Comparison of ENCODE assay signal across 10 cellular contexts in the genomic region with DNA sequence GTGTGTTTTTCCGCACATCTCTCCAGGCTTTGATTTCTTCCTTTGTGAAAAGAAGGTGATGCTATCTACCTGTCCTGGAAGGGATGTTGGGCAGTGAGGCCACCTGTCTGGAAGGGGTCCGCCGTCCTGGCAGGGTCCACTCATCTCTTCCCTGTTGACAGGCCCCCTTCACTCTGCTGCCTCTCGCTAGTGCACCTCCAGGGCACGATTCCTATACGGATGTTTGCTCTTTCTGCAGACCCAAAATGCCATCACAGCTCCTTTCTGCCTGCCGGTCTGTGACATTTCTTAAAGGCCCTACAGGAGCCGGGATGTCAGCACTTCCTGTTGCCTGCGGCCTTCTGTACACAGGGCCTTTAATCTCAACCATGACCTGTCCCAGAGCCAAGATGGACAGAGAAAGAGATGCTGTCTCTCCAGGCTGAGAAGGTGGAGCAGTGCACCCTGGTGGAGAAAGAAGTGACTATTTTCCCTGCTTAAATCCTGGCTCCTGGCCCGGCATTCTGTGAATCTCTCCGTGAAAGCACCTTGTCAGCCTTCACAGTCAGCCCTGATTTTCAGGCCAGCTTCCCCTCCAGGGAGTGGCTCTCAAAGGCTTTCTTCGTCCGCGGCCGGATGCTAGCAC. TPM values are rescaled to one million over a fixed set of nuclear protein-coding genes. Genes with fewer than 3 reads are reported as not detected.
DNase-seq lines count a peak whose midpoint lies in the region; ATAC-seq, FAIRE-seq and TF ChIP-seq lines count a peak whose summit lies in the region.
"Had no signal": no experiment of that assay in that cellular context is flagged by ENCODE, and none has a peak within 500 bp of the region (broad histone marks: within the 10 kb centered on the region; RNA-seq: fewer than 3 reads in every experiment).

No MANE protein-coding gene starts in this region.

- no peak for ATAC-seq in activated CD8-positive, alpha-beta T cell treated with anti-CD3 and anti-CD28 coated beads for 36 hours
- no peak for ATAC-seq in HG03457 (IDR thresholded peaks at IDR 0.05; ENCODE audit: unreplicated experiment)
- no peak for ATAC-seq in HG03097 (IDR thresholded peaks at IDR 0.05; ENCODE audit: low FRiP score, unreplicated experiment)

- POLR2A ChIA-PET in activated CD8-positive, alpha-beta T cell treated with anti-CD3 and anti-CD28 coated beads for 36 hours (lab: Charles Lee) = no interaction called here

- H3K36me3 ChIP-seq in brain microvascular endothelial cell (replicated peaks) (no peaks in the 10 kb centered on the region), keratinocyte (ENCODE audit: control insufficient read depth in 2 of 2, extremely low read depth in 1 of 2, insufficient read depth in 2 of 2, low read length in 2 of 2) (no peaks in the 10 kb centered on the region)

- H3K27ac Mint-ChIP-seq in activated CD8-positive, alpha-beta T cell treated with anti-CD3 and anti-CD28 coated beads for 36 hours = no peak overlapping the region

- H3K4me3 ChIP-seq in brain microvascular endothelial cell (ENCODE audit: low read depth, low read length) = no peak overlapping the region
- no peak overlapping the region for H3K4me3 ChIP-seq in keratinocyte (ENCODE audit: control insufficient read depth in 2 of 3, extremely low read depth in 1 of 3, insufficient read depth in 2 of 3, low read depth in 1 of 3, low read length in 3 of 3)

- no peak overlapping the region for H2AFZ ChIP-seq in keratinocyte (ENCODE audit: control insufficient read depth, low read length)

- dilution Hi-C loops in keratinocyte (cut with MboI; ENCODE audit: extremely low pct_ligation_motif_present, low sequenced_read_pairs) = no loop called here

- no peak overlapping the region for H3K4me2 ChIP-seq in keratinocyte (ENCODE audit: control insufficient read depth, extremely low read depth, insufficient read depth, low read depth, low read length)

- intact Hi-C loops in activated CD8-positive, alpha-beta T cell treated with anti-CD3 and anti-CD28 coated beads for 36 hours (cut with micrococcal nuclease) = no loop called here

- DNase-seq in SHP77 (lab: John Stamatoyannopoulos, UW) (peak; percentile 9 to 33), SHP77 treated with DMSO at 0.1 percent for 48 hours (lab: John Stamatoyannopoulos, UW) (no peak), brain microvascular endothelial cell (peak; percentile 20), keratinocyte (ENCODE audit: low read depth, low spot score) (no peak)
- no peak for DNase-seq in activated CD8-positive, alpha-beta T cell treated with anti-CD3 and anti-CD28 coated beads for 36 hours
- no peak for DNase-seq in activated CD8-positive, alpha-beta memory T cell treated with anti-CD3 and anti-CD28 coated beads for 24 hours
- DNase-seq: activated T-cell treated with anti-CD3 and anti-CD28 coated beads, Interleukin-2, amount 50 U/mL, for 1 hour; NCI-H2081 had no signal

- CTCF ChIA-PET in activated CD8-positive, alpha-beta T cell treated with anti-CD3 and anti-CD28 coated beads for 36 hours (lab: Charles Lee) = no interaction called here

- in situ Hi-C loops in brain microvascular endothelial cell (cut with HindIII; ENCODE audit: low pct_ligation_motif_present, low sequenced_read_pairs) = no loop called here

- H3K79me2 ChIP-seq in keratinocyte (ENCODE audit: control insufficient read depth, insufficient read depth, low read length) = no peaks in the 10 kb centered on the region

- FAIRE-seq in keratinocyte (lab: Jason Lieb, UNC) = no peak

- H3K4me1 ChIP-seq in keratinocyte (ENCODE audit: control insufficient read depth, extremely low read depth, insufficient read depth, low read length) = no peaks in the 10 kb centered on the region

- H3K9ac ChIP-seq in keratinocyte (ENCODE audit: control insufficient read depth, extremely low read depth, insufficient read depth, low read length) = no peak overlapping the region

- no peaks in the 10 kb centered on the region for H3K4me1 Mint-ChIP-seq in activated CD8-positive, alpha-beta T cell treated with anti-CD3 and anti-CD28 coated beads for 36 hours (ENCODE audit: low read depth)

- no peaks in the 10 kb centered on the region for H3K9me3 ChIP-seq in keratinocyte (ENCODE audit: control insufficient read depth, low read depth, low read length)

- no peaks in the 10 kb centered on the region for H3K27me3 Mint-ChIP-seq in activated CD8-positive, alpha-beta T cell treated with anti-CD3 and anti-CD28 coated beads for 36 hours

- H3K36me3 Mint-ChIP-seq in activated CD8-positive, alpha-beta T cell treated with anti-CD3 and anti-CD28 coated beads for 36 hours (ENCODE audit: low read depth) = no peaks in the 10 kb centered on the region

- H3K9me3 Mint-ChIP-seq in activated CD8-positive, alpha-beta T cell treated with anti-CD3 and anti-CD28 coated beads for 36 hours = no peaks in the 10 kb centered on the region

- TF ChIP-seq CTCF in brain microvascular endothelial cell (IDR thresholded peaks at IDR 0.05; ENCODE audit: low read depth, low read length, missing control alignments) (peak; percentile 63), keratinocyte (optimal IDR thresholded peaks at IDR 0.05 in 1 of 3, IDR thresholded peaks at IDR 0.05 in 1 of 3, conservative IDR thresholded peaks at IDR 0.05 in 1 of 3; ENCODE audit: extremely low read depth in 1 of 3, insufficient read depth in 2 of 3, low read length in 3 of 3) (peak; percentile 43 to 58 (median 55))
- no peak for TF ChIP-seq CTCF in activated CD8-positive, alpha-beta T cell treated with anti-CD3 and anti-CD28 coated beads for 36 hours (IDR thresholded peaks at IDR 0.05)

- no peaks in the 10 kb centered on the region for H4K20me1 ChIP-seq in keratinocyte (ENCODE audit: control insufficient read depth, extremely low read depth, insufficient read depth, low read length)

- H3K4me3 Mint-ChIP-seq in activated CD8-positive, alpha-beta T cell treated with anti-CD3 and anti-CD28 coated beads for 36 hours = no peak overlapping the region

- no peaks in the 10 kb centered on the region for H3K9me1 ChIP-seq in keratinocyte (ENCODE audit: control insufficient read depth, extremely low read depth, insufficient read depth, low read length)

- no peak overlapping the region for H3K27ac ChIP-seq in brain microvascular endothelial cell
- H3K27ac ChIP-seq in keratinocyte (ENCODE audit: control insufficient read depth, insufficient read depth, low read length) = no peak overlapping the region

- no peaks in the 10 kb centered on the region for H3K27me3 ChIP-seq in brain microvascular endothelial cell (replicated peaks)
- H3K27me3 ChIP-seq in keratinocyte (ENCODE audit: control insufficient read depth, extremely low read depth, insufficient read depth, low read length) = no peaks in the 10 kb centered on the region

RNA-seq across cellular contexts. Expression of a gene that starts 7.4 kb away (rescaled TPM):
- polyA plus RNA-seq in keratinocyte = not detected in 3 replicates
- polyA plus RNA-seq in keratinocyte (2011; ENCODE audit: low read depth) = 0.34 TPM
- polyA plus RNA-seq in keratinocyte (2011; cell fraction: cytosol; rRNA removed) = 0.12 and 0.14 TPM in 2 replicates
- not detected in 2 replicates for polyA plus RNA-seq in keratinocyte (2011; cell fraction: nucleus; rRNA removed)
- polyA plus RNA-seq in keratinocyte (2012; ENCODE audit: low replicate concordance) = 0.63 TPM in 1 of 2 replicates, not detected in the other
- not detected in 3 replicates for polyA minus RNA-seq in keratinocyte
- not detected for polyA minus RNA-seq in keratinocyte (2011; cell fraction: cytosol; rRNA and poly(A)+ RNA removed)
- not detected in 2 replicates for polyA minus RNA-seq in keratinocyte (2011; cell fraction: nucleus; rRNA and poly(A)+ RNA removed)
- not detected for total RNA-seq in activated CD8-positive, alpha-beta T cell treated with anti-CD3 and anti-CD28 coated beads for 36 hours

Comparison
In these comparisons a context has a peak if more than half of its experiments do, and no peak if none do; other contexts are left out.
1. DNase-seq: peak in SHP77 (2 of 2) and brain microvascular endothelial cell (single experiment); none in SHP77 treated with DMSO at 0.1 percent for 48 hours (single experiment), keratinocyte (single experiment), activated CD8-positive, alpha-beta T cell treated with anti-CD3 and anti-CD28 coated beads for 36 hours (single experiment) and activated CD8-positive, alpha-beta memory T cell treated with anti-CD3 and anti-CD28 coated beads for 24 hours (single experiment).